ENCODE assay signal across 8 cellular contexts in the genomic region with DNA sequence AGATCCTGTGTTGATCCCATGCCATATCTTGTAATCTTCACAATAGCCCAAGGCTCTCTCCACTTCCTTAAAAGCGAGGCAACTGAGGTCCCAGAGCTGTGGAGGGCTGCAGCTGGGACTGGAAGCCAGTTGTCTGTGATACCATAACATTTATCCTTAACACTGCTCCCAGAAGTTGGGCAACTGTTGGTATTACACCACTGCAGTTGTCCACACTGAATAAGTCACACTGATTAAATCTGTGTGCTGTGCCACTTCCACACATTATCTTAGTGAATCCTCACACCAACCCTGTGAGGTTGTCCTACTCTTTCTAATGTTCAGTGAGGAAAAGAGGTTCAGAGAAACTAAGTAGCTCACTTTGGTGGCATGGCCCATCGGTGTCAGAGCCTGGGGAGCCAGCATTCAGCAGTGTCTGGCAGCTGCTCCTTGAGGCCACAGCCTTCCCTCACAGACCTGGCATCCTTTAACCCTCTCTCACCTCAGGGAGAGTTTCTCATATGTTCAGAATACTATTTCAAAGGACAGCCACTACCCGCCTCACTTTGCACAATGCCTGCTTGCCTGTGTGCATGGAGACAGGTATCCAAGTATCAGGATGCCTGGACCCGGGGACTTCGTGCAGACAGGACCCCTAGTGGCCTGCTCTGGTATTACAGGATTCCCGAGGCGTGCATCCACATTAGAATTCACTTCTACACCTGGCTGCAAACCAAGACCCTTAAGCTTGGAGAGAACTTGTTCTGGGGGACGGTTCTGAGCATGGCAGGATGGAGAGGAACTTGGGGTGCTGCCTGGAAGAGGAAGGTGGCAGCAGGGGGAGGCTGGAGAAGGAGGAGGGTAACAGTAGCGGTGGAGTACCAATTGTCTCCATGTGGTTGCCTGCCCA.
DNase-seq lines count a peak whose midpoint lies in the region; FAIRE-seq and TF ChIP-seq lines count a peak whose summit lies in the region.

No MANE protein-coding gene starts in this region.

- no peak for TF ChIP-seq EP300 in neural cell (conservative IDR thresholded peaks at IDR 0.05; ENCODE audit: poor library complexity, severe bottlenecking)

- intact Hi-C loops in tibial artery (cut with DNase I; ENCODE audit: low total_unique reads) = no loop called here

- no peak overlapping the region for H3K27ac ChIP-seq in fibroblast of lung (ENCODE audit: insufficient read depth, low read length)
- no peak overlapping the region for H3K27ac ChIP-seq in neural cell (ENCODE audit: low read length)
- H3K27ac ChIP-seq in tibial artery = no peak overlapping the region

- DNase-seq in Ammon's horn (ENCODE audit: low spot score) = peak; percentile 74
- DNase-seq in GM19239 (ENCODE audit: insufficient read length, low spot score) = peak; percentile 52
- DNase-seq in NCI-H460 (ENCODE audit: extremely low read depth, low read depth) = peak; percentile 25
- peak; percentile 30 for DNase-seq in activated T-cell treated with anti-CD3 and anti-CD28 coated beads for 1 hour (ENCODE audit: low read depth)
- peak; percentile 45 to 64 for DNase-seq in fibroblast of lung (ENCODE audit: low read depth in 2 of 2)
- peak in 1 of 2 donors; percentile 41 for DNase-seq in tibial artery
- DNase-seq in central memory CD4-positive, alpha-beta T cell = no peak

- TF ChIP-seq RAD21 in neural cell (conservative IDR thresholded peaks at IDR 0.05) = peak; percentile 82

- no peaks in the 10 kb centered on the region for H3K9me2 ChIP-seq in neural cell (ENCODE audit: insufficient read depth, low read length)

- no peak overlapping the region for H3K4me2 ChIP-seq in fibroblast of lung (ENCODE audit: extremely low read depth, insufficient read depth, low read length)
- H3K4me2 ChIP-seq in neural cell (ENCODE audit: low read length) = no peak overlapping the region

- H3K27me3 ChIP-seq in fibroblast of lung (ENCODE audit: control insufficient read depth, insufficient read depth, low read length) (no peaks in the 10 kb centered on the region), neural cell (ENCODE audit: insufficient read depth, low read depth, low read length) (no peaks in the 10 kb centered on the region), tibial artery (peaks cover 0 to 12% of the 10 kb centered on the region in 2 donors)

- no peaks in the 10 kb centered on the region for H3K79me2 ChIP-seq in fibroblast of lung (ENCODE audit: control insufficient read depth, insufficient read depth, low read length)
- H3K79me2 ChIP-seq in neural cell (replicated peaks; ENCODE audit: insufficient read depth, low read length) = no peaks in the 10 kb centered on the region

- H3K36me3 ChIP-seq in fibroblast of lung (ENCODE audit: control insufficient read depth, insufficient read depth, low read length) (no peaks in the 10 kb centered on the region), neural cell (ENCODE audit: insufficient read depth, low read length) (no peaks in the 10 kb centered on the region), tibial artery (no peaks in the 10 kb centered on the region)

- H3K9me3 ChIP-seq in fibroblast of lung (ENCODE audit: control insufficient read depth, insufficient read depth, low read depth, low read length) (no peaks in the 10 kb centered on the region), neural cell (ENCODE audit: low read length) (no peaks in the 10 kb centered on the region), tibial artery (no peaks in the 10 kb centered on the region)

- H3K9ac ChIP-seq in fibroblast of lung (ENCODE audit: insufficient read depth, low read length) (no peak overlapping the region), neural cell (ENCODE audit: low read length) (no peak overlapping the region)

- no peaks in the 10 kb centered on the region for H4K20me1 ChIP-seq in fibroblast of lung (ENCODE audit: control insufficient read depth, extremely low read depth, insufficient read depth, low read length)
- H4K20me1 ChIP-seq in neural cell (ENCODE audit: insufficient read depth) = no peaks in the 10 kb centered on the region

- no peaks in the 10 kb centered on the region for H3K4me1 ChIP-seq in fibroblast of lung (ENCODE audit: control insufficient read depth, extremely low read depth, insufficient read depth, low read length)
- no peaks in the 10 kb centered on the region for H3K4me1 ChIP-seq in tibial artery

- peak; percentile 90 for FAIRE-seq in GM19239 (lab: Jason Lieb, UNC)

- no peaks in the 10 kb centered on the region for H3F3A ChIP-seq in neural cell (ENCODE audit: insufficient read depth, low read length, poor library complexity, severe bottlenecking)

- H3K4me3 ChIP-seq in fibroblast of lung (replicated peaks in 1 of 4; ENCODE audit: control extremely low read depth in 1 of 4, insufficient read depth in 1 of 4, low read depth in 3 of 4, low read length in 4 of 4) (no peak overlapping the region), neural cell (ENCODE audit: low read length) (no peak overlapping the region), tibial artery (no peak overlapping the region)

- H2AFZ ChIP-seq in fibroblast of lung (ENCODE audit: low read length) (no peak overlapping the region), neural cell (ENCODE audit: low read depth, low read length) (no peak overlapping the region)

- peak; percentile 92 to 95 for TF ChIP-seq CTCF in fibroblast of lung (conservative IDR thresholded peaks at IDR 0.05 in 1 of 2, IDR thresholded peaks at IDR 0.05 in 1 of 2; ENCODE audit: low read depth in 1 of 2, low read length in 2 of 2)
- peak; percentile 87 for TF ChIP-seq CTCF in neural cell (IDR thresholded peaks at IDR 0.05; ENCODE audit: poor library complexity, severe bottlenecking)
- peak; percentile 66 to 84 for TF ChIP-seq CTCF in tibial artery (IDR thresholded peaks at IDR 0.05)

TF ChIP-seq in neural cell, 6 proteins besides CTCF, POLR2A, EP300 and RAD21:
- TF ChIP-seq EZH2 (IDR thresholded peaks at IDR 0.05; ENCODE audit: borderline replicate concordance, insufficient read depth, low read length, poor library complexity, severe bottlenecking) = no peak
- no peak for TF ChIP-seq POLR2AphosphoS5 (IDR thresholded peaks at IDR 0.05)
- peak; percentile 85 for TF ChIP-seq SMC3 (conservative IDR thresholded peaks at IDR 0.05; ENCODE audit: poor library complexity)
